15 cellular contexts compared by ENCODE assay signal in the genomic region with DNA sequence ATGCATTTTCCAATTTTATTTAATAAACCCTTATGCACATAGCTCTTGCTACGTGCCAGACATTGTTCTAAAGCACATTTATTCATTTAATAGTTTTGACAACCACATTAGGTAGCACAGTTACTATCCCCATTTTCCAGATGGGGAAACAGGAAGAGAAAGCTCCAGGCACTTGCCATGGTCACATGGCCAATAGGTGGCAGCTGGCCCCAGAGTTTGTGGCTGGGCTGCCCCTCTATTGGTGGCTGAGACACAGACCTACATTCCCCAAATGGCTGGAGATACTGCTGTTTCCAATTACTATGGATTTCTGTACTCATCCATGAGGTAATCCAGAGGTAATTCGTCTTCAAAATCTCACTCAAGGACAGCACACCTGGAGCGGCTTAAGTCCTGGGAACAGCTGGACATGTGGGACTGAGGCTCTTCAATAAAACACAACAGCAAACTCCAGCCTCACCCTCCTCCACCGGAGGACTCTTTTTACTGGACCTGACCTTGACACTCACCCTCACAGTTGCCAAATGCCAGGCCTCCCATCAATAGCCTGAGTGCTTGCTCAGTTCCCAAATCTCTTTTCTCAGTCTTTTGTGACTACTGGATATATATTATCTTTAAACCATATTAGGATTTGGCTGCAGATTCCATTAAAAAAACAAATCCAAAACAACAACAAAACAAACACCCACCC.
DNase-seq lines count a peak whose midpoint lies in the region; ATAC-seq and TF ChIP-seq lines count a peak whose summit lies in the region.
"Had no signal": no experiment of that assay in that cellular context is flagged by ENCODE, and none has a peak within 500 bp of the region (broad histone marks: within the 10 kb centered on the region; RNA-seq: fewer than 3 reads in every experiment).

No MANE protein-coding gene starts in this region.

- no peak overlapping the region for H3K23ac ChIP-seq in mesendoderm (ENCODE audit: low read length)

- H2AK5ac ChIP-seq in mesendoderm (ENCODE audit: low read length) = no peak overlapping the region

- no peak overlapping the region for H2BK15ac ChIP-seq in mesendoderm (replicated peaks; ENCODE audit: low read depth)

- no peaks in the 10 kb centered on the region for H3K79me2 ChIP-seq in mesendoderm (ENCODE audit: control insufficient read depth, insufficient read depth, low read length)

- no peak overlapping the region for H3K56ac ChIP-seq in mesendoderm (ENCODE audit: low read length)

- peak overlapping the region; percentile 40 for H3K27ac Mint-ChIP-seq in activated CD4-positive, alpha-beta T cell treated with anti-CD3 and anti-CD28 coated beads, Interleukin-2, amount 10 ng/mL, durations not matched to agents 24 days and 14 days
- H3K27ac Mint-ChIP-seq in T-helper 17 cell = peak overlapping the region; percentile 86
- H3K27ac Mint-ChIP-seq: stimulated activated naive B cell treated with anti-CD40 and anti-IgM and Interleukin-4, amounts not matched to agents 10 μg/mL and 1 μg/mL and 100 μg/mL, for 72 hours had no signal

- no peak for TF ChIP-seq CTCF in coronary artery (IDR thresholded peaks at IDR 0.05)

- H3K27me3 ChIP-seq in mesendoderm (ENCODE audit: insufficient read depth, low read length, poor library complexity) = no peaks in the 10 kb centered on the region
- H3K27me3 ChIP-seq: esophagus muscularis mucosa, neutrophil had no signal

- H2BK5ac ChIP-seq in mesendoderm (ENCODE audit: low read length) = no peak overlapping the region

- H3K4me2 ChIP-seq in mesendoderm (ENCODE audit: low read length) = no peak overlapping the region

- no peak overlapping the region for H3K9ac ChIP-seq in mesendoderm (ENCODE audit: low read length)

- H3K4me1 ChIP-seq in mesendoderm (ENCODE audit: control insufficient read depth, low read depth, low read length) = no peaks in the 10 kb centered on the region
- H3K4me1 ChIP-seq: esophagus muscularis mucosa had no signal

- H3K4me3 Mint-ChIP-seq in activated CD4-positive, alpha-beta T cell treated with anti-CD3 and anti-CD28 coated beads, Interleukin-2, amount 10 ng/mL, durations not matched to agents 24 days and 14 days = no peak overlapping the region
- H3K4me3 Mint-ChIP-seq in T-helper 17 cell = peak overlapping the region; percentile 69
- H3K4me3 Mint-ChIP-seq: stimulated activated naive B cell treated with anti-CD40 and anti-IgM and Interleukin-4, amounts not matched to agents 10 μg/mL and 1 μg/mL and 100 μg/mL, for 72 hours had no signal

- H3K79me1 ChIP-seq in mesendoderm (ENCODE audit: low read length) = no peaks in the 10 kb centered on the region

- no peaks in the 10 kb centered on the region for H3K9me3 Mint-ChIP-seq in activated CD4-positive, alpha-beta T cell treated with anti-CD3 and anti-CD28 coated beads, Interleukin-2, amount 10 ng/mL, durations not matched to agents 24 days and 14 days
- H3K9me3 Mint-ChIP-seq: stimulated activated naive B cell treated with anti-CD40 and anti-IgM and Interleukin-4, amounts not matched to agents 10 μg/mL and 1 μg/mL and 100 μg/mL, for 72 hours had no signal

- H3K18ac ChIP-seq in mesendoderm (ENCODE audit: low read length) = no peak overlapping the region

- no peaks in the 10 kb centered on the region for H3K9me3 ChIP-seq in T-helper 17 cell (ENCODE audit: control insufficient read depth, low read length, poor library complexity, severe bottlenecking)
- H3K9me3 ChIP-seq: esophagus muscularis mucosa, neutrophil had no signal

- H3K27me3 Mint-ChIP-seq in activated CD4-positive, alpha-beta T cell treated with anti-CD3 and anti-CD28 coated beads, Interleukin-2, amount 10 ng/mL, durations not matched to agents 24 days and 14 days = no peaks in the 10 kb centered on the region
- H3K27me3 Mint-ChIP-seq in T-helper 17 cell = no peaks in the 10 kb centered on the region
- H3K27me3 Mint-ChIP-seq: stimulated activated naive B cell treated with anti-CD40 and anti-IgM and Interleukin-4, amounts not matched to agents 10 μg/mL and 1 μg/mL and 100 μg/mL, for 72 hours had no signal

- whole genome bisulfite sequencing in mesendoderm (ENCODE audit: extremely low coverage, insufficient coverage, low lambda C conversion rate) = no CpG with 5 or more reads among the region's 4 CpGs

- intact Hi-C loops in activated CD4-positive, alpha-beta T cell treated with anti-CD3 and anti-CD28 coated beads, Interleukin-2, amount 10 ng/mL, durations not matched to agents 24 days and 14 days (cut with micrococcal nuclease) = no loop called here
- intact Hi-C loops in posterior vena cava (cut with DNase I) = no loop called here

- H3K27ac ChIP-seq in mesendoderm (ENCODE audit: low read depth, low read length) (no peak overlapping the region), coronary artery (no peak overlapping the region)
- H3K27ac ChIP-seq: esophagus muscularis mucosa, neutrophil had no signal

- no peak overlapping the region for H3K4ac ChIP-seq in mesendoderm (ENCODE audit: low read depth, low read length)

- no peak overlapping the region for H2BK120ac ChIP-seq in mesendoderm (ENCODE audit: low read depth, low read length)

- no peaks in the 10 kb centered on the region for H3K36me3 ChIP-seq in mesendoderm (ENCODE audit: control insufficient read depth, insufficient read depth, low read length)

- ATAC-seq in T-helper 17 cell = no peak
- ATAC-seq: stimulated activated naive B cell treated with anti-CD40 and anti-IgM and Interleukin-4, amounts not matched to agents 10 μg/mL and 1 μg/mL and 100 μg/mL, for 72 hours had no signal

- peaks cover 56% of the 10 kb centered on the region for H3K36me3 Mint-ChIP-seq in activated CD4-positive, alpha-beta T cell treated with anti-CD3 and anti-CD28 coated beads, Interleukin-2, amount 10 ng/mL, durations not matched to agents 24 days and 14 days (ENCODE audit: low read depth)
- peaks cover 13% of the 10 kb centered on the region for H3K36me3 Mint-ChIP-seq in T-helper 17 cell (ENCODE audit: low read depth)

- DNase-seq in activated CD4-positive, alpha-beta T cell treated with anti-CD3 and anti-CD28 coated beads, Interleukin-2, amount 10 ng/mL, durations not matched to agents 24 days and 14 days = no peak
- no peak for DNase-seq in activated CD4-positive, alpha-beta T cell treated with anti-CD3 and anti-CD28 coated beads for 1 hour
- DNase-seq in EH (ENCODE audit: low read depth) (peak; percentile 17), T-helper 17 cell (no peak), mesendoderm (peak; percentile 35), posterior vena cava (ENCODE audit: low spot score) (no peak), NCI-H2196 treated with DMSO at 0.1 percent for 48 hours (lab: John Stamatoyannopoulos, UW; ENCODE audit: unreplicated experiment) (no peak), coronary artery (ENCODE audit: low spot score) (no peak)
- DNase-seq: activated CD4-positive, CD25-positive, alpha-beta regulatory T cell; aorta; H7; NCI-H1048; stimulated activated naive B cell treated with anti-CD40 and anti-IgM and Interleukin-4, amounts not matched to agents 10 μg/mL and 1 μg/mL and 100 μg/mL, for 72 hours had no signal

- H3K4me1 Mint-ChIP-seq in activated CD4-positive, alpha-beta T cell treated with anti-CD3 and anti-CD28 coated beads, Interleukin-2, amount 10 ng/mL, durations not matched to agents 24 days and 14 days = peaks cover 60% of the 10 kb centered on the region
- H3K4me1 Mint-ChIP-seq in T-helper 17 cell = peaks cover 50% of the 10 kb centered on the region

- H4K8ac ChIP-seq in mesendoderm (ENCODE audit: low read depth, low read length) = no peak overlapping the region

- H4K5ac ChIP-seq in mesendoderm (ENCODE audit: low read length) = no peak overlapping the region

- H3K4me3 ChIP-seq in mesendoderm (ENCODE audit: low read length) (no peak overlapping the region), coronary artery (no peak overlapping the region)
- H3K4me3 ChIP-seq: esophagus muscularis mucosa had no signal

Comparison
In these comparisons a context has a peak if more than half of its experiments do, and no peak if none do; other contexts are left out.
1. DNase-seq: peak in EH (single experiment) and mesendoderm (single experiment); none in activated CD4-positive, alpha-beta T cell treated with anti-CD3 and anti-CD28 coated beads, Interleukin-2, amount 10 ng/mL, durations not matched to agents 24 days and 14 days (single experiment), activated CD4-positive, alpha-beta T cell treated with anti-CD3 and anti-CD28 coated beads for 1 hour (single experiment), T-helper 17 cell (0 of 3), posterior vena cava (single experiment), NCI-H2196 treated with DMSO at 0.1 percent for 48 hours (single experiment) and coronary artery (single experiment).